22 cellular contexts compared by ENCODE assay signal in the genomic region with DNA sequence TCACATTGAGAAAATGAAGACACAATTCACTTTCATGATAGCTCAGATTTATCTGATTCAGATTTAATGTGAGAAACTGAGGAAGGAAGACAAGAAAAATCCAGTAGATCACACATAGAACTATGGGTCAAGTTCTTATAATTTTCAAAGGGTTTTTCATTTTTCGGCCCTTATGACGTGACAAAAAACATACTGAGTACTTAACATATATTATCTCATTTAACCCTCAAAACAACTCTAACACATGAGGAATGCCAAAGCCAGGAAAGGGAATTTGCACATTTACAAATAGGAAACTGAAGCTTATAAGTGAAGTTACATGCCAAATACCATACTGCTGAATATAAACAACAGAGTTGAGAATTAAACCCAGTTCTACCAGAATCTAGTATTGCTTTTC.
"Had no signal": no experiment of that assay in that cellular context is flagged by ENCODE, and none has a peak within 500 bp of the region (broad histone marks: within the 10 kb centered on the region; RNA-seq: fewer than 3 reads in every experiment).

No MANE protein-coding gene starts in this region.

- H3K9ac ChIP-seq: KMS-11 had no signal

- H3K4me1 ChIP-seq: SJSA1 had no signal

- H3K9me3 Mint-ChIP-seq: IgD-negative memory B cell had no signal

- ATAC-seq: HepG2, K562 had no signal

- H3K4me3 ChIP-seq: K562, SJSA1, SK-N-MC had no signal

- DNase-seq: Kasumi-1, MM.1S, NCI-H1092 treated with DMSO at 0.1 percent for 48 hours, NCI-H1436, NCI-H187, NCI-H2029, NCI-H2081 treated with DMSO at 0.1 percent for 48 hours, NCI-H2171, NCI-H226, NCI-H446, NCI-H510A, NCI-H524 treated with DMSO at 0.1 percent for 48 hours, NCI-H774, Right ventricle myocardium superior, RPMI8226, SIG-M5 had no signal

- H3K4me2 ChIP-seq: KMS-11 had no signal

- H3K4me3 Mint-ChIP-seq: IgD-negative memory B cell had no signal

- H3K9me3 ChIP-seq: SJSA1 had no signal

- H3K27ac ChIP-seq: KMS-11, SJSA1, SK-N-MC had no signal

- H3K27me3 ChIP-seq: SJSA1 had no signal

- H3K27me3 Mint-ChIP-seq: IgD-negative memory B cell had no signal

- H3K27ac Mint-ChIP-seq: IgD-negative memory B cell had no signal
